ENCODE assay signal across 9 cellular contexts in the genomic region with DNA sequence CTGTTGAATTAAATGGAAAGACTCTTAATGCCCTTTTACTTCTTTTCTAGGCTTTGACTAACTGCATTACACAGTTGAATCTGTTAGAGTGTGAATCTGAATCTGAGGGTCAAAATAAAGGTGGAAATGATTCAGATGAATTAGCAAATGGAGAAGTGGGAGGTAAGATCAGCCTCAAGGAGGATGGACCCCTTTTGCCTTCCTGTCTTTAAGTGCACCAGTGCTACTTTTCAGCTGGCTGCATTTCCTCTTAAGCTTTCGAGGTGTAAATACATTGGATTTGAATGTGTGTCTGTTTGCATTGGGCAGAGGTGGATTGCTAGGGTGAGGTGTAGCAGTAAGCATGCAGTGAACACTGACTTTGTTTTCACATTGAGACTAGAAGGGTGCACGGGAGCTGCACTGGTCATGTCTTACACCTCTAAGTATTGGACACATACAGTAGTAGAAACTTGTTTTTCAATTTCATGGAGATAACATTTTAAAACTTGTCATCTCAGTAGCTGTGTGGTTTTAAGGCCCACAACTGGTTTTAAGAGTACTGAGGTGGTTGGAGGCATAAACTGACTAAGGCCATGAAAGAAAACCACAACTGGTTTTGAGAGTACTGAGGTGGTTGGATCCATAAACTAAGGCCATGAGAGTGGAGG. TPM values are rescaled to one million over a fixed set of nuclear protein-coding genes. Genes with fewer than 3 reads are reported as not detected.
DNase-seq lines count a peak whose midpoint lies in the region; ATAC-seq and TF ChIP-seq lines count a peak whose summit lies in the region.
"Had no signal": no experiment of that assay in that cellular context is flagged by ENCODE, and none has a peak within 500 bp of the region (broad histone marks: within the 10 kb centered on the region; RNA-seq: fewer than 3 reads in every experiment).

No MANE protein-coding gene starts in this region.

- POLR2A ChIA-PET in activated CD8-positive, alpha-beta T cell treated with anti-CD3 and anti-CD28 coated beads, Interleukin-2, amount 10 ng/mL, durations not matched to agents 7 days and 5 days (lab: Charles Lee) = interaction anchor here (0.6 to 4.4 kb wide), 8 partner anchors 9 to 187 kb away, joined by 3 to 68 read pairs (median 5); partner anchors contain the start of genes AIDA, BROX and TAF1A

- no peaks in the 10 kb centered on the region for H3K9me3 Mint-ChIP-seq in activated CD8-positive, alpha-beta T cell treated with anti-CD3 and anti-CD28 coated beads, Interleukin-2, amount 10 ng/mL, durations not matched to agents 7 days and 5 days (ENCODE audit: insufficient read depth)
- H3K9me3 Mint-ChIP-seq in endodermal cell = no peaks in the 10 kb centered on the region

- H3K4me3 Mint-ChIP-seq in activated CD8-positive, alpha-beta T cell treated with anti-CD3 and anti-CD28 coated beads, Interleukin-2, amount 10 ng/mL, durations not matched to agents 7 days and 5 days = peak overlapping the region; percentile 54
- no peak overlapping the region for H3K4me3 Mint-ChIP-seq in endodermal cell

- H3K27ac Mint-ChIP-seq in activated CD8-positive, alpha-beta T cell treated with anti-CD3 and anti-CD28 coated beads, Interleukin-2, amount 10 ng/mL, durations not matched to agents 7 days and 5 days = peak overlapping the region; percentile 89
- no peak overlapping the region for H3K27ac Mint-ChIP-seq in endodermal cell

- WGBS in endodermal cell (ENCODE audit: insufficient coverage in 1 of 2, insufficient read length in 1 of 2), 2 experiments = 88% methylated on average over 2 of the region's 2 CpGs; no CpG with 5 or more reads in 1 of the 2 experiments

- TF ChIP-seq CTCF in GM12864 (IDR thresholded peaks at IDR 0.05; ENCODE audit: low read depth, low read length, missing control alignments) (no peak), endodermal cell (conservative IDR thresholded peaks at IDR 0.05) (no peak)

- no peaks in the 10 kb centered on the region for H3K27me3 ChIP-seq in endodermal cell (ENCODE audit: control insufficient read depth, insufficient read depth, low read length, poor library complexity, severe bottlenecking)

- CTCF ChIA-PET in activated CD8-positive, alpha-beta T cell treated with anti-CD3 and anti-CD28 coated beads, Interleukin-2, amount 10 ng/mL, durations not matched to agents 7 days and 5 days (lab: Charles Lee) = interaction anchor here (0.7 to 3.7 kb wide), 8 partner anchors 9 to 958 kb away, joined by 3 to 29 read pairs (median 5); partner anchors contain the start of genes AIDA and BROX

- H3K36me3 ChIP-seq in endodermal cell (ENCODE audit: control insufficient read depth, insufficient read depth, low read length) = peaks cover 81% of the 10 kb centered on the region

- peaks cover 83% of the 10 kb centered on the region for H3K36me3 Mint-ChIP-seq in activated CD8-positive, alpha-beta T cell treated with anti-CD3 and anti-CD28 coated beads, Interleukin-2, amount 10 ng/mL, durations not matched to agents 7 days and 5 days (ENCODE audit: low read depth)
- peaks cover 75% of the 10 kb centered on the region for H3K36me3 Mint-ChIP-seq in endodermal cell (ENCODE audit: low read depth)

- no peak overlapping the region for H3K4me3 ChIP-seq in GM12864 (ENCODE audit: low read depth, low read length)
- no peak overlapping the region for H3K4me3 ChIP-seq in endodermal cell (ENCODE audit: low read length)

- no peaks in the 10 kb centered on the region for H3K27me3 Mint-ChIP-seq in activated CD8-positive, alpha-beta T cell treated with anti-CD3 and anti-CD28 coated beads, Interleukin-2, amount 10 ng/mL, durations not matched to agents 7 days and 5 days (ENCODE audit: low read depth)
- no peaks in the 10 kb centered on the region for H3K27me3 Mint-ChIP-seq in endodermal cell (ENCODE audit: insufficient read depth)

- H3K27ac ChIP-seq in endodermal cell (ENCODE audit: low read depth, low read length) = no peak overlapping the region

- no peak overlapping the region for H3K9ac ChIP-seq in endodermal cell (ENCODE audit: extremely low read depth, low read length, poor library complexity, severe bottlenecking)

- H3K9me3 ChIP-seq in endodermal cell (ENCODE audit: control insufficient read depth, low read length) = no peaks in the 10 kb centered on the region

- H3K4me1 Mint-ChIP-seq in activated CD8-positive, alpha-beta T cell treated with anti-CD3 and anti-CD28 coated beads, Interleukin-2, amount 10 ng/mL, durations not matched to agents 7 days and 5 days (ENCODE audit: low read depth) = peaks cover 65% of the 10 kb centered on the region
- no peaks in the 10 kb centered on the region for H3K4me1 Mint-ChIP-seq in endodermal cell

- peak; percentile 25 for DNase-seq in GM12864 (ENCODE audit: low read depth)
- DNase-seq in activated CD8-positive, alpha-beta T cell treated with anti-CD3 and anti-CD28 coated beads, Interleukin-2, amount 10 ng/mL, durations not matched to agents 7 days and 5 days = peak; percentile 68
- no peak for DNase-seq in epidermal melanocyte (ENCODE audit: insufficient read length, low spot score)
- DNase-seq in islet precursor cell = no peak
- DNase-seq in endodermal cell = no peak
- no peak for DNase-seq in Kasumi-1 (lab: John Stamatoyannopoulos, UW)
- DNase-seq: DMS79 treated with DMSO at 0.1 percent for 48 hours had no signal

- no peaks in the 10 kb centered on the region for H3K4me1 ChIP-seq in endodermal cell (ENCODE audit: control insufficient read depth, insufficient read depth, low read length)

- ATAC-seq in GM19395 (IDR thresholded peaks at IDR 0.05; ENCODE audit: unreplicated experiment) (peak; percentile 79), HG03066 (IDR thresholded peaks at IDR 0.05; ENCODE audit: low read depth, unreplicated experiment) (peak; percentile 64)
- peak; percentile 82 for ATAC-seq in activated CD8-positive, alpha-beta T cell treated with anti-CD3 and anti-CD28 coated beads, Interleukin-2, amount 10 ng/mL, durations not matched to agents 7 days and 5 days

RNA-seq across cellular contexts. Expression of gene MIA3, which starts 35.4 kb away (rescaled TPM):
- total RNA-seq in activated CD8-positive, alpha-beta T cell treated with anti-CD3 and anti-CD28 coated beads, Interleukin-2, amount 10 ng/mL, durations not matched to agents 7 days and 5 days = 10 to 100 TPM; 47.4 to 56.2 TPM
- 10 to 100 TPM; 69.9 to 76.8 TPM for total RNA-seq in endodermal cell
- 48.0 TPM for polyA plus RNA-seq in endodermal cell (2013, experiment 1 of 2)
- 47.7 TPM for polyA plus RNA-seq in endodermal cell (2013, experiment 2 of 2)

RNA-seq across cellular contexts. Expression of gene AIDA, which starts 59.0 kb away (rescaled TPM):
- 10 to 100 TPM; 67.1 to 71.5 TPM for total RNA-seq in activated CD8-positive, alpha-beta T cell treated with anti-CD3 and anti-CD28 coated beads, Interleukin-2, amount 10 ng/mL, durations not matched to agents 7 days and 5 days
- total RNA-seq in endodermal cell = 100 to 1,000 TPM; 129 to 136 TPM
- polyA plus RNA-seq in endodermal cell (2013, experiment 1 of 2) = 85.2 TPM
- polyA plus RNA-seq in endodermal cell (2013, experiment 2 of 2) = 90.1 TPM

RNA-seq across cellular contexts. Expression of gene BROX, which starts 59.1 kb away (rescaled TPM):
- total RNA-seq in activated CD8-positive, alpha-beta T cell treated with anti-CD3 and anti-CD28 coated beads, Interleukin-2, amount 10 ng/mL, durations not matched to agents 7 days and 5 days = 10 to 100 TPM; 38.1 to 41.6 TPM
- total RNA-seq in endodermal cell = 10 to 100 TPM; 22.8 to 26.3 TPM
- polyA plus RNA-seq in endodermal cell (2013, experiment 1 of 2) = 27.0 TPM
- polyA plus RNA-seq in endodermal cell (2013, experiment 2 of 2) = 29.5 TPM

Comparison
In these comparisons a context has a peak if more than half of its experiments do, and no peak if none do; other contexts are left out.
1. DNase-seq: peak in GM12864 (single experiment) and activated CD8-positive, alpha-beta T cell treated with anti-CD3 and anti-CD28 coated beads, Interleukin-2, amount 10 ng/mL, durations not matched to agents 7 days and 5 days (single experiment); none in epidermal melanocyte (single experiment), islet precursor cell (single experiment), endodermal cell (single experiment) and Kasumi-1 (0 of 2).
2. Peak in every context shown above with its lines, with median percentiles within 50 percentile points of each other: ATAC-seq.